8 cellular contexts compared by ENCODE assay signal in genomic region chr20:21615617-21616080, GRCh38.
DNase-seq lines count a peak whose midpoint lies in the region; ATAC-seq lines count a peak whose summit lies in the region.

No MANE protein-coding gene starts in this region.

- DNase-seq in NK-92 treated with Interleukin-12 subunit alpha and Interleukin-12 subunit beta, amount 100 ng/mL, for 24 hours (lab: John Stamatoyannopoulos, UW), result peak; percentile 17
- DNase-seq in NK-92 (lab: John Stamatoyannopoulos, UW; ENCODE audit: unreplicated experiment) (no peak), NCI-H748 (lab: John Stamatoyannopoulos, UW; ENCODE audit: unreplicated experiment) (peak; percentile 94), fibroblast of gingiva (ENCODE audit: low read depth) (peak; percentile 24), occipital lobe (lab: John Stamatoyannopoulos, UW) (peak; percentile 65), aorta (peak in 1 of 2 donors; percentile 77)
- peak; percentile 72 for DNase-seq in activated CD8-positive, alpha-beta memory T cell treated with anti-CD3 and anti-CD28 coated beads, Interleukin-2, amount 50 U/mL, for 48 hours

- H3K4me1 ChIP-seq in aorta (ENCODE audit: control insufficient read depth in 1 of 2, insufficient read depth in 2 of 2, low read length in 2 of 2), result no peaks in the 10 kb centered on the region

- peaks cover 1% of the 10 kb centered on the region for H3K9me3 ChIP-seq in aorta (ENCODE audit: control insufficient read depth, low read length)

- WGBS in aorta, 2 donors, result 32 to 35% methylated on average over 10 of the region's 10 CpGs

- H3K36me3 ChIP-seq in aorta (ENCODE audit: control insufficient read depth in 1 of 2, insufficient read depth in 2 of 2, low read length in 1 of 2), result no peaks in the 10 kb centered on the region

- no peak overlapping the region for H3K27ac ChIP-seq in aorta (ENCODE audit: low read depth in 1 of 2, low read length in 2 of 2)

- no peaks in the 10 kb centered on the region for H3K27me3 ChIP-seq in aorta (ENCODE audit: control insufficient read depth in 1 of 2, insufficient read depth in 2 of 2, low read length in 1 of 2)

- no peak overlapping the region for H3K4me3 ChIP-seq in aorta (ENCODE audit: low read length in 2 of 2)

- intact Hi-C loops in aorta (cut with DNase I), result no loop called here

- peak; percentile 49 for ATAC-seq in HG03060 (IDR thresholded peaks at IDR 0.05; ENCODE audit: low read depth, unreplicated experiment)
- ATAC-seq in aorta (ENCODE audit: low FRiP score), result peak; percentile 74
